Comparison of ENCODE assay signal across 19 cellular contexts in the genomic region with DNA sequence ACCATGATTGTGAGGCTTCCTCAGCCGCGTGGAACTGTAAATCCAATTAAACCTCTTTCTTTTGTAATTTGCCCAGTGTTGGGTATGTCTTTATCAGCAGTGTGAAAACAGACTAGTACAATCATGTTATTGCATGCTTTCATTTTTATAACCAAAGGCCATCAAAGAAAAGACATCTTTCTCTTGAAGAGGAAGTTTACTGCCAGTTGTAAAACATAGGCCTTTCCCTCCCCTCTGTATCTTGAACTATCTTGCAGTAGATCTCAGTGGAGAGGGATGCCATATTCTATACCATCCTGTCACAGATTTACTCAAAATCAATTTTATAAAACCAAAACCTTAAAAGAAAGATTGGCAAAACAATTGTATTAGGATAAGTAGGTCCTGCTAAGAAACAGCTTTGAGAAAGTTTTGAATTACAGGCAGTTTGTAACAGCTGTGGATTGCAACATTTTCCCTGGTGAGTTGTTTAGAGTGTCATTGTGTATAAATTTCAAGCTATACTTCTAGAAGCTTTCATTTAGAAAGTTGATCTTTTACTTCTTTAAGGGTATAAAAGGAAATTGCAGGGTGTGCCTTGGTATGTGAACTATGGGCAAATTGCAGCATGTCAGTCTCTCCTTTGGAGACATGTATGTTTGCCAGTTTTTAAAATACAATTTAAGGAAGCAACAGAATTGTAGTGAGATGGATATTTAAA.
A peak's percentile ranks its signal among the peaks of the same experiment; 100 is the strongest.
DNase-seq lines count a peak whose midpoint lies in the region; ATAC-seq lines count a peak whose summit lies in the region.
"Had no signal": no experiment of that assay in that cellular context is flagged by ENCODE, and none has a peak within 500 bp of the region (broad histone marks: within the 10 kb centered on the region; RNA-seq: fewer than 3 reads in every experiment).

No MANE protein-coding gene starts in this region.

- DNase-seq in NCI-H2171 treated with DMSO at 0.1 percent for 48 hours (lab: John Stamatoyannopoulos, UW) = peak; percentile 40
- DNase-seq in NCI-H2171 (lab: John Stamatoyannopoulos, UW) = no peak
- DNase-seq in amniotic epithelial cell (ENCODE audit: low read depth) = peak; percentile 27
- peak; percentile 39 for DNase-seq in fibroblast of the conjunctiva (ENCODE audit: low read depth)
- peak; percentile 25 for DNase-seq in stromal cell of bone marrow (ENCODE audit: low read depth)
- DNase-seq in NCI-H526 (lab: John Stamatoyannopoulos, UW) = no peak
- DNase-seq: COR-L47; effector memory CD8-positive, alpha-beta T cell; head of caudate nucleus; kidney; midbrain; NCI-H1694; NCI-H526 treated with DMSO at 0.1 percent for 48 hours; occipital lobe; upper lobe of right lung had no signal

- ATAC-seq in GM18511 (IDR thresholded peaks at IDR 0.05; ENCODE audit: unreplicated experiment) = no peak
- no peak for ATAC-seq in GM21390 (IDR thresholded peaks at IDR 0.05; ENCODE audit: unreplicated experiment)
- ATAC-seq: effector memory CD8-positive, alpha-beta T cell; SK-N-SH treated with all-trans-retinoic acid at 6 μM for 48 hours; stimulated activated effector memory CD8-positive, alpha-beta T cell treated with anti-CD3 and anti-CD28 coated beads, Interleukin-12 subunit alpha, Interleukin-12 subunit beta, amount 100 ng/mL, for 72 hours; upper lobe of right lung had no signal

Comparison
In these comparisons a context has a peak if more than half of its experiments do, and no peak if none do; other contexts are left out.
1. DNase-seq: peak in NCI-H2171 treated with DMSO at 0.1 percent for 48 hours (single experiment), amniotic epithelial cell (single experiment), fibroblast of the conjunctiva (single experiment) and stromal cell of bone marrow (single experiment); none in NCI-H2171 (single experiment) and NCI-H526 (0 of 2).